ENCODE assay signal across 18 cellular contexts in genomic region chr10:88413412-88413811, GRCh38.
"Had no signal": no experiment of that assay in that cellular context is flagged by ENCODE, and none has a peak within 500 bp of the region (broad histone marks: within the 10 kb centered on the region; RNA-seq: fewer than 3 reads in every experiment).

No MANE protein-coding gene starts in this region.

- H3K9me3 ChIP-seq: gastroesophageal sphincter, pancreas, stomach, thoracic aorta had no signal

- H3K36me3 ChIP-seq: gastroesophageal sphincter, pancreas, stomach, thoracic aorta had no signal

- H3K27ac ChIP-seq: epithelial cell of prostate, gastroesophageal sphincter, pancreas, stomach, thoracic aorta had no signal

- H3K4me3 ChIP-seq: gastroesophageal sphincter, pancreas, stomach, thoracic aorta had no signal

- H3K27me3 Mint-ChIP-seq: brain; central memory CD8-positive, alpha-beta T cell; effector memory CD8-positive, alpha-beta T cell had no signal

- H3K4me3 Mint-ChIP-seq: activated T-cell treated with anti-CD3 and anti-CD28 coated beads, Interleukin-2, amount 50 U/mL, for 4 hours; brain; central memory CD8-positive, alpha-beta T cell; effector memory CD8-positive, alpha-beta T cell; neural crest cell had no signal

- H3K4me1 ChIP-seq: pancreas, stomach had no signal

- FAIRE-seq: pancreas had no signal

- H3K27ac Mint-ChIP-seq: activated naive CD4-positive, alpha-beta T cell treated with anti-CD3 and anti-CD28 coated beads, Interleukin-2, amount 50 U/mL, for 72 hours; brain; effector memory CD8-positive, alpha-beta T cell had no signal

- DNase-seq: activated CD4-positive, alpha-beta T cell treated with anti-CD3 and anti-CD28 coated beads, Interleukin-2, amount 50 U/mL, for 48 hours; activated CD4-positive, CD25-positive, alpha-beta regulatory T cell treated with anti-CD3 and anti-CD28 coated beads, Interleukin-2, amount 50 U/mL, for 72 hours; activated effector memory CD4-positive, alpha-beta T cell treated with anti-CD3 and anti-CD28 coated beads, Interleukin-2, amount 50 U/mL, for 16 hours; activated T-cell treated with anti-CD3 and anti-CD28 coated beads, Interleukin-2, amount 50 U/mL, for 4 hours; amniotic stem cell; effector memory CD8-positive, alpha-beta T cell; hippocampal formation; pancreas; stimulated activated CD4-positive, alpha-beta T cell treated with anti-CD3 and anti-CD28 coated beads, Interleukin-15, amount 100 ng/mL, for 24 hours; stimulated activated CD4-positive, alpha-beta T cell treated with anti-CD3 and anti-CD28 coated beads, Interleukin-4, amount 100 ng/mL, for 24 hours; stomach had no signal

- H3K36me3 Mint-ChIP-seq: activated naive CD4-positive, alpha-beta T cell treated with anti-CD3 and anti-CD28 coated beads, Interleukin-2, amount 50 U/mL, for 72 hours; brain had no signal

- H3K9me3 Mint-ChIP-seq: activated naive CD4-positive, alpha-beta T cell treated with anti-CD3 and anti-CD28 coated beads, Interleukin-2, amount 50 U/mL, for 72 hours; activated T-cell treated with anti-CD3 and anti-CD28 coated beads, Interleukin-2, amount 50 U/mL, for 4 hours; brain; central memory CD8-positive, alpha-beta T cell; effector memory CD8-positive, alpha-beta T cell; neural crest cell had no signal

- ATAC-seq: activated naive CD4-positive, alpha-beta T cell treated with anti-CD3 and anti-CD28 coated beads, Interleukin-2, amount 50 U/mL, for 72 hours; activated T-cell treated with anti-CD3 and anti-CD28 coated beads, Interleukin-2, amount 50 U/mL, for 4 hours; effector memory CD8-positive, alpha-beta T cell; gastroesophageal sphincter; pancreas had no signal

- H3K4me1 Mint-ChIP-seq: central memory CD8-positive, alpha-beta T cell had no signal

- H3K27me3 ChIP-seq: gastroesophageal sphincter, pancreas, stomach had no signal
